Comparison of ENCODE assay signal across 10 cellular contexts in genomic region chr3:39327746-39328349, GRCh38. TPM values are rescaled to one million over a fixed set of nuclear protein-coding genes. Genes with fewer than 3 reads are reported as not detected.
A peak's percentile ranks its signal among the peaks of the same experiment; 100 is the strongest.
DNase-seq lines count a peak whose midpoint lies in the region; ATAC-seq and TF ChIP-seq lines count a peak whose summit lies in the region.
"Had no signal": no experiment of that assay in that cellular context is flagged by ENCODE, and none has a peak within 500 bp of the region (broad histone marks: within the 10 kb centered on the region; RNA-seq: fewer than 3 reads in every experiment).

No MANE protein-coding gene starts in this region.

- TF ChIP-seq POLR2A in prostate gland (IDR thresholded peaks at IDR 0.05): no peak

- no peak overlapping the region for H3K27ac ChIP-seq in naive thymus-derived CD4-positive, alpha-beta T cell (ENCODE audit: low read depth, low read length)
- no peak overlapping the region for H3K27ac ChIP-seq in prostate gland

- WGBS in prostate gland: 74% methylated on average over 4 of the region's 4 CpGs

- peak; percentile 76 for ATAC-seq in GM21717 (IDR thresholded peaks at IDR 0.05; ENCODE audit: unreplicated experiment)
- peak; percentile 69 for ATAC-seq in HG03469 (IDR thresholded peaks at IDR 0.05; ENCODE audit: unreplicated experiment)
- peak; percentile 78 for ATAC-seq in naive thymus-derived CD4-positive, alpha-beta T cell

- POLR2A ChIA-PET in naive thymus-derived CD4-positive, alpha-beta T cell (lab: Charles Lee): no interaction called here

- H3K4me1 ChIP-seq in naive thymus-derived CD4-positive, alpha-beta T cell (ENCODE audit: control insufficient read depth in 2 of 2, insufficient read depth in 2 of 2, low read length in 2 of 2): peaks cover 0 to 2% of the 10 kb centered on the region in 2 donors
- H3K4me1 ChIP-seq in prostate gland (replicated peaks): no peaks in the 10 kb centered on the region

- peak overlapping the region in 1 of 10 donors; percentile 74 for H3K4me3 Mint-ChIP-seq in naive thymus-derived CD4-positive, alpha-beta T cell

- no peaks in the 10 kb centered on the region for H3K36me3 ChIP-seq in naive thymus-derived CD4-positive, alpha-beta T cell (ENCODE audit: control insufficient read depth in 2 of 3, insufficient read depth in 3 of 3, low read length in 3 of 3)
- no peaks in the 10 kb centered on the region for H3K36me3 ChIP-seq in prostate gland

- peaks cover 0 to 2% (median 0%) of the 10 kb centered on the region in 11 donors for H3K9me3 Mint-ChIP-seq in naive thymus-derived CD4-positive, alpha-beta T cell

- H3K27me3 Mint-ChIP-seq in naive thymus-derived CD4-positive, alpha-beta T cell: no peaks in the 10 kb centered on the region

- H3K4me1 Mint-ChIP-seq in naive thymus-derived CD4-positive, alpha-beta T cell: peaks cover 7 to 72% (median 16%) of the 10 kb centered on the region in 7 donors

- H3K27me3 ChIP-seq in naive thymus-derived CD4-positive, alpha-beta T cell (ENCODE audit: control insufficient read depth in 2 of 2, insufficient read depth in 2 of 2, low read length in 2 of 2): no peaks in the 10 kb centered on the region
- H3K27me3 ChIP-seq in prostate gland (replicated peaks; ENCODE audit: insufficient read depth): no peaks in the 10 kb centered on the region

- CTCF ChIA-PET in naive thymus-derived CD4-positive, alpha-beta T cell (lab: Charles Lee): no interaction called here

- intact Hi-C loops in naive thymus-derived CD4-positive, alpha-beta T cell (cut with micrococcal nuclease): loop anchor here in 1 of 2 donors (2.0 to 5.0 kb wide), 2 partner anchors 19 to 34 kb away; no protein-coding TSS in a partner anchor
- intact Hi-C loops in prostate gland (cut with DNase I): no loop called here

- peaks cover 0 to 14% (median 0%) of the 10 kb centered on the region in 5 donors for H3K36me3 Mint-ChIP-seq in naive thymus-derived CD4-positive, alpha-beta T cell

- H3K27ac Mint-ChIP-seq in naive thymus-derived CD4-positive, alpha-beta T cell: peak overlapping the region in 1 of 9 donors; percentile 76

- no peak overlapping the region for H3K4me3 ChIP-seq in naive thymus-derived CD4-positive, alpha-beta T cell (ENCODE audit: low read length)
- no peak overlapping the region for H3K4me3 ChIP-seq in prostate gland

- no peaks in the 10 kb centered on the region for H3K9me3 ChIP-seq in naive thymus-derived CD4-positive, alpha-beta T cell (ENCODE audit: control insufficient read depth in 2 of 3, low read length in 3 of 3)
- no peaks in the 10 kb centered on the region for H3K9me3 ChIP-seq in prostate gland

- no peak for TF ChIP-seq CTCF in prostate gland (IDR thresholded peaks at IDR 0.05)

- DNase-seq in activated effector memory CD4-positive, alpha-beta T cell treated with anti-CD3 and anti-CD28 coated beads, Interleukin-2, amount 50 U/mL, for 16 hours: peak; percentile 76
- no peak for DNase-seq in activated effector memory CD4-positive, alpha-beta T cell treated with Interleukin-2 at 50 U/mL for 16 hours
- peak in 1 of 9 donors; percentile 30 for DNase-seq in naive thymus-derived CD4-positive, alpha-beta T cell
- no peak for DNase-seq in NCI-H2081 treated with DMSO at 0.1 percent for 48 hours (lab: John Stamatoyannopoulos, UW)
- DNase-seq in prostate gland (ENCODE audit: low spot score): no peak
- no peak for DNase-seq in NCI-H1092 treated with DMSO at 0.1 percent for 48 hours (lab: John Stamatoyannopoulos, UW)
- DNase-seq: NCI-H446 had no signal

RNA-seq across cellular contexts. Expression of gene CCR8, which starts 1.7 kb away (rescaled TPM):
- 10 to 100 TPM in 1 of 5 experiments, 1 to 10 TPM in 1, under 1 TPM in 1, not detected in 2; 0.43 to 10.7 (median 1.3) TPM for total RNA-seq in naive thymus-derived CD4-positive, alpha-beta T cell
- not detected for polyA plus RNA-seq in naive thymus-derived CD4-positive, alpha-beta T cell
- total RNA-seq in prostate gland: not detected
- total RNA-seq: urinary bladder had no signal
- polyA plus RNA-seq: urinary bladder had no signal

RNA-seq across cellular contexts. Expression of gene CX3CR1, which starts 48.0 kb away (rescaled TPM):
- 10 to 100 TPM in 1 of 5 experiments, 1 to 10 TPM in 2, under 1 TPM in 2; 0.54 to 66.6 (median 3.3) TPM for total RNA-seq in naive thymus-derived CD4-positive, alpha-beta T cell
- polyA plus RNA-seq in naive thymus-derived CD4-positive, alpha-beta T cell: 1 to 10 TPM; 1.0 to 1.1 TPM
- total RNA-seq in prostate gland: 1 to 10 TPM; 2.7 to 3.4 TPM

RNA-seq across cellular contexts. Expression of gene SLC25A38, which starts 55.3 kb away (rescaled TPM):
- 10 to 100 TPM; 30.3 to 50.2 (median 46.8) TPM for total RNA-seq in naive thymus-derived CD4-positive, alpha-beta T cell
- 10 to 100 TPM; 45.0 to 53.7 TPM for polyA plus RNA-seq in naive thymus-derived CD4-positive, alpha-beta T cell
- total RNA-seq in prostate gland: 10 to 100 TPM; 36.7 to 72.4 TPM
